Comparison of ENCODE assay signal across 11 cellular contexts in genomic region chr11:27719575-27719925, GRCh38. TPM values are rescaled to one million over a fixed set of nuclear protein-coding genes. Genes with fewer than 3 reads are reported as not detected.
DNase-seq lines count a peak whose midpoint lies in the region; ATAC-seq and TF ChIP-seq lines count a peak whose summit lies in the region.
"Had no signal": no experiment of that assay in that cellular context is flagged by ENCODE, and none has a peak within 500 bp of the region (broad histone marks: within the 10 kb centered on the region; RNA-seq: fewer than 3 reads in every experiment).

No MANE protein-coding gene starts in this region.

- H3K9me3 Mint-ChIP-seq in nephron, result no peaks in the 10 kb centered on the region

- H3K4me1 Mint-ChIP-seq in nephron, result peaks cover 33% of the 10 kb centered on the region

- H3K4me3 ChIP-seq in heart right ventricle, result peak overlapping the region; percentile 6 to 59 (median 49)
- H3K4me3 ChIP-seq in right atrium auricular region, result peak overlapping the region in 1 of 2 donors; percentile 46
- H3K4me3 ChIP-seq in colonic mucosa, result peak overlapping the region; percentile 19
- peak overlapping the region; percentile 35 to 39 for H3K4me3 ChIP-seq in vagina
- H3K4me3 ChIP-seq: BLaER1 had no signal

- no peak overlapping the region for H3K9ac ChIP-seq in colonic mucosa (ENCODE audit: low read depth in 2 of 2, low read length in 2 of 2)
- H3K9ac ChIP-seq: BLaER1 had no signal

- intact Hi-C loops in heart right ventricle (cut with DNase I) (no loop called here), colonic mucosa (cut with DNase I) (no loop called here), vagina (cut with DNase I) (no loop called here)

- peaks cover 0 to 35% (median 18%) of the 10 kb centered on the region in 9 donors for H3K4me1 ChIP-seq in heart right ventricle
- peaks cover 0 to 38% of the 10 kb centered on the region in 2 donors for H3K4me1 ChIP-seq in right atrium auricular region
- no peaks in the 10 kb centered on the region for H3K4me1 ChIP-seq in colonic mucosa
- peaks cover 29% of the 10 kb centered on the region for H3K4me1 ChIP-seq in vagina
- H3K4me1 ChIP-seq: BLaER1 had no signal

- no peaks in the 10 kb centered on the region for H3K9me3 ChIP-seq in heart right ventricle
- H3K9me3 ChIP-seq in right atrium auricular region, result no peaks in the 10 kb centered on the region
- H3K9me3 ChIP-seq in colonic mucosa, result no peaks in the 10 kb centered on the region
- H3K9me3 ChIP-seq in vagina, result no peaks in the 10 kb centered on the region

- TF ChIP-seq POLR2A in vagina (IDR thresholded peaks at IDR 0.05), result no peak

- no peaks in the 10 kb centered on the region for H3K36me3 ChIP-seq in heart right ventricle
- H3K36me3 ChIP-seq in right atrium auricular region, result no peaks in the 10 kb centered on the region
- no peaks in the 10 kb centered on the region for H3K36me3 ChIP-seq in colonic mucosa
- H3K36me3 ChIP-seq in vagina, result no peaks in the 10 kb centered on the region
- H3K36me3 ChIP-seq: BLaER1 had no signal

- no peak for DNase-seq in heart right ventricle
- no peak for DNase-seq in right atrium auricular region (ENCODE audit: low spot score)
- DNase-seq in colonic mucosa, result no peak
- DNase-seq in vagina (ENCODE audit: extremely low spot score in 2 of 2), result no peak
- no peak for DNase-seq in SK-N-DZ (ENCODE audit: low spot score)
- no peak for DNase-seq in NCI-H510A treated with DMSO at 0.1 percent for 48 hours (lab: John Stamatoyannopoulos, UW)
- DNase-seq: kidney glomerular epithelial cell had no signal

- peak overlapping the region; percentile 81 to 86 (median 82) for H3K4me3 Mint-ChIP-seq in nephron
- H3K4me3 Mint-ChIP-seq: dendritic cell treated with granulocyte-macrophage colony-stimulating factor and Interleukin-4, amounts not matched to agents 40 ng/mL and 50 ng/mL, for 4 days had no signal

- H3K36me3 Mint-ChIP-seq in nephron (ENCODE audit: low read depth), result no peaks in the 10 kb centered on the region

- no peak overlapping the region for H3K27ac ChIP-seq in heart right ventricle
- H3K27ac ChIP-seq in right atrium auricular region, result no peak overlapping the region
- H3K27ac ChIP-seq in colonic mucosa, result no peak overlapping the region
- no peak overlapping the region for H3K27ac ChIP-seq in vagina
- H3K27ac ChIP-seq: BLaER1 had no signal

- WGBS in heart right ventricle, 2 donors, result 1 to 2% methylated on average over 11 to 12 of the region's 12 CpGs

- H3K27me3 Mint-ChIP-seq in nephron (ENCODE audit: low read depth), result peaks cover 93% of the 10 kb centered on the region

- no peak overlapping the region for H3K27ac Mint-ChIP-seq in nephron
- H3K27ac Mint-ChIP-seq: dendritic cell treated with granulocyte-macrophage colony-stimulating factor and Interleukin-4, amounts not matched to agents 40 ng/mL and 50 ng/mL, for 4 days had no signal

- no peak for ATAC-seq in heart right ventricle
- ATAC-seq in activated CD4-positive, CD25-positive, alpha-beta regulatory T cell treated with anti-CD3 and anti-CD28 coated beads, Interleukin-2, amount 50 U/mL, for 24 hours, result no peak

- TF ChIP-seq CTCF in heart right ventricle (IDR thresholded peaks at IDR 0.05) (no peak), right atrium auricular region (IDR thresholded peaks at IDR 0.05) (no peak), colonic mucosa (IDR thresholded peaks at IDR 0.05) (no peak), nephron (IDR thresholded peaks at IDR 0.05; ENCODE audit: unreplicated experiment in 3 of 3) (no peak), vagina (IDR thresholded peaks at IDR 0.05) (no peak)

- H3K27me3 ChIP-seq in heart right ventricle, result peaks cover 10 to 96% (median 90%) of the 10 kb centered on the region in 7 donors
- peaks cover 11 to 38% of the 10 kb centered on the region in 2 donors for H3K27me3 ChIP-seq in right atrium auricular region
- H3K27me3 ChIP-seq in colonic mucosa, result peaks cover 70% of the 10 kb centered on the region
- H3K27me3 ChIP-seq in vagina, result peaks cover 8% of the 10 kb centered on the region
- H3K27me3 ChIP-seq: BLaER1 had no signal

RNA-seq across cellular contexts. Expression of gene BDNF, which starts 19.3 kb away (rescaled TPM):
- 10 to 100 TPM in 2 of 10 donors, 1 to 10 TPM in 7, under 1 TPM in 1; 0.67 to 19.1 (median 4.0) TPM for total RNA-seq in heart right ventricle
- 1 to 10 TPM in 1 of 2 donors, under 1 TPM in 1; 0.16 to 1.4 TPM for polyA plus RNA-seq in heart right ventricle
- under 1 TPM in 1 of 2 donors, not detected in 1; 0.20 TPM for total RNA-seq in right atrium auricular region
- total RNA-seq in colonic mucosa, result under 1 TPM; 0.10 to 0.40 TPM
- total RNA-seq in vagina, result 0.25 TPM
- 16.5 and 17.5 TPM in 2 replicates for polyA plus RNA-seq in SK-N-DZ (2014; cell fraction: cytosol; rRNA removed)
- polyA plus RNA-seq in SK-N-DZ (2014; cell fraction: nucleus; rRNA removed), result 15.7 and 17.1 TPM in 2 replicates
